ENCODE assay signal across 8 cellular contexts in the genomic region with DNA sequence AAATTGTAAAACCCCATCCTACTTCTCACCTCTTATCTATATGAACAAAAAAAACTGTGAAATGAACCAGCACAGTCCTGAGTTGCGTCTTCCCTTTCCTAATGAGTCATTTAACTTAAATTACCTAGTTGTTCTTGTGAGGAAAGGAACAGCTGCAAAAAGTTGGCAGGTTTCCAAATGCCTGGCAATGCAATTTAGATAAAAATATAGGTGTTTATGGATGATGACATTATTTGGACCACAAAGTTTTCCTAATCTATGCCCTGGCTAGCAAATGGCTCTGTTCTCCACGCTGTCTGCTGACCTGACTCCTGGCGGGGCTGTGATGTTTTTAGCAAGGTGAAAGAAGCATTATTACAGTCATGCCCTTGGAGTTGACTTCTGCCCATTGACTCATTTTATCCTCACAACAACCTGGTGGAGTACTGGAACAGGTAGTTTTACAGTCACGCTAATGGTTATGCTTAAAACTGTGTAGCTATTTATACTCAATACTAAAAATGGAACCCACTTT. TPM values are rescaled to one million over a fixed set of nuclear protein-coding genes. Genes with fewer than 3 reads are reported as not detected.
DNase-seq lines count a peak whose midpoint lies in the region; ATAC-seq and TF ChIP-seq lines count a peak whose summit lies in the region.

No MANE protein-coding gene starts in this region.

- ATAC-seq in GM21576 (IDR thresholded peaks at IDR 0.05; ENCODE audit: unreplicated experiment): peak; percentile 74

- no peaks in the 10 kb centered on the region for H3K79me2 ChIP-seq in osteoblast (ENCODE audit: insufficient read depth, low read length)

- no peaks in the 10 kb centered on the region for H4K20me1 ChIP-seq in osteoblast (ENCODE audit: insufficient read depth, low read length)

- no peaks in the 10 kb centered on the region for H3K36me3 ChIP-seq in colonic mucosa
- no peaks in the 10 kb centered on the region for H3K36me3 ChIP-seq in osteoblast (ENCODE audit: insufficient read depth, low read length)

- H2AFZ ChIP-seq in osteoblast (ENCODE audit: low read length): no peak overlapping the region

- H3K4me1 ChIP-seq in colonic mucosa (no peaks in the 10 kb centered on the region), osteoblast (ENCODE audit: insufficient read depth, low read length) (peaks cover 3% of the 10 kb centered on the region)

- H3K9ac ChIP-seq in colonic mucosa (ENCODE audit: low read depth in 2 of 2, low read length in 2 of 2): no peak overlapping the region

- intact Hi-C loops in colonic mucosa (cut with DNase I): no loop called here

- H3K9me3 ChIP-seq in colonic mucosa (no peaks in the 10 kb centered on the region), osteoblast (ENCODE audit: low read depth, low read length) (no peaks in the 10 kb centered on the region)

- no peak for TF ChIP-seq RAD21 in Ishikawa (IDR thresholded peaks at IDR 0.05; ENCODE audit: low read depth)

- H3K27ac ChIP-seq in colonic mucosa (peak overlapping the region; percentile 13), osteoblast (ENCODE audit: low read depth, low read length) (no peak overlapping the region)

- TF ChIP-seq CTCF in colonic mucosa (IDR thresholded peaks at IDR 0.05) (no peak), osteoblast (IDR thresholded peaks at IDR 0.05; ENCODE audit: extremely low read depth, low read depth, low read length) (no peak)

- H3K4me2 ChIP-seq in osteoblast (ENCODE audit: insufficient read depth, low read length): no peak overlapping the region

- no peaks in the 10 kb centered on the region for H3K27me3 ChIP-seq in colonic mucosa
- peaks cover 30% of the 10 kb centered on the region for H3K27me3 ChIP-seq in osteoblast (ENCODE audit: insufficient read depth, low read length)

- H3K4me3 ChIP-seq in colonic mucosa (no peak overlapping the region), osteoblast (ENCODE audit: insufficient read depth, low read length) (no peak overlapping the region)

- DNase-seq in NCI-H524 (lab: John Stamatoyannopoulos, UW) (peak; percentile 1 to 54), NCI-H524 treated with DMSO at 0.1 percent for 48 hours (lab: John Stamatoyannopoulos, UW) (no peak), colonic mucosa (peak; percentile 75), GOT3 (lab: John Stamatoyannopoulos, UW) (no peak), HuH-7.5 (ENCODE audit: low spot score) (no peak), osteoblast (ENCODE audit: insufficient read length, low spot score, missing footprints) (no peak)

- TF ChIP-seq EP300 in Ishikawa (IDR thresholded peaks at IDR 0.05; ENCODE audit: borderline replicate concordance): no peak

TF ChIP-seq in Ishikawa, 13 proteins besides CTCF, POLR2A, EP300 and RAD21:
- TF ChIP-seq EGR1 (IDR thresholded peaks at IDR 0.05) (no peak), NFIC (IDR thresholded peaks at IDR 0.05) (peak; percentile 61), CREB1 (IDR thresholded peaks at IDR 0.05; ENCODE audit: low read depth) (no peak), FOXM1 (IDR thresholded peaks at IDR 0.05; ENCODE audit: borderline replicate concordance, low read depth) (no peak)
- TF ChIP-seq, protein P1, sequence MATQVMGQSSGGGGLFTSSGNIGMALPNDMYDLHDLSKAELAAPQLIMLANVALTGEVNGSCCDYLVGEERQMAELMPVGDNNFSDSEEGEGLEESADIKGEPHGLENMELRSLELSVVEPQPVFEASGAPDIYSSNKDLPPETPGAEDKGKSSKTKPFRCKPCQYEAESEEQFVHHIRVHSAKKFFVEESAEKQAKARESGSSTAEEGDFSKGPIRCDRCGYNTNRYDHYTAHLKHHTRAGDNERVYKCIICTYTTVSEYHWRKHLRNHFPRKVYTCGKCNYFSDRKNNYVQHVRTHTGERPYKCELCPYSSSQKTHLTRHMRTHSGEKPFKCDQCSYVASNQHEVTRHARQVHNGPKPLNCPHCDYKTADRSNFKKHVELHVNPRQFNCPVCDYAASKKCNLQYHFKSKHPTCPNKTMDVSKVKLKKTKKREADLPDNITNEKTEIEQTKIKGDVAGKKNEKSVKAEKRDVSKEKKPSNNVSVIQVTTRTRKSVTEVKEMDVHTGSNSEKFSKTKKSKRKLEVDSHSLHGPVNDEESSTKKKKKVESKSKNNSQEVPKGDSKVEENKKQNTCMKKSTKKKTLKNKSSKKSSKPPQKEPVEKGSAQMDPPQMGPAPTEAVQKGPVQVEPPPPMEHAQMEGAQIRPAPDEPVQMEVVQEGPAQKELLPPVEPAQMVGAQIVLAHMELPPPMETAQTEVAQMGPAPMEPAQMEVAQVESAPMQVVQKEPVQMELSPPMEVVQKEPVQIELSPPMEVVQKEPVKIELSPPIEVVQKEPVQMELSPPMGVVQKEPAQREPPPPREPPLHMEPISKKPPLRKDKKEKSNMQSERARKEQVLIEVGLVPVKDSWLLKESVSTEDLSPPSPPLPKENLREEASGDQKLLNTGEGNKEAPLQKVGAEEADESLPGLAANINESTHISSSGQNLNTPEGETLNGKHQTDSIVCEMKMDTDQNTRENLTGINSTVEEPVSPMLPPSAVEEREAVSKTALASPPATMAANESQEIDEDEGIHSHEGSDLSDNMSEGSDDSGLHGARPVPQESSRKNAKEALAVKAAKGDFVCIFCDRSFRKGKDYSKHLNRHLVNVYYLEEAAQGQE (IDR thresholded peaks at IDR 0.05; ENCODE audit: low read depth): no peak

RNA-seq across cellular contexts. Expression of a gene that starts 29.8 kb away (rescaled TPM):
- total RNA-seq in colonic mucosa (10 to 100 TPM; 24.4 to 48.2 TPM), osteoblast (61.2 and 64.5 TPM in 2 replicates)

Comparison
In these comparisons a context has a peak if more than half of its experiments do, and no peak if none do; other contexts are left out.
1. DNase-seq: peak in NCI-H524 (2 of 2) and colonic mucosa (single experiment); none in NCI-H524 treated with DMSO at 0.1 percent for 48 hours (single experiment), GOT3 (single experiment), HuH-7.5 (single experiment) and osteoblast (single experiment).